In the genomic region with DNA sequence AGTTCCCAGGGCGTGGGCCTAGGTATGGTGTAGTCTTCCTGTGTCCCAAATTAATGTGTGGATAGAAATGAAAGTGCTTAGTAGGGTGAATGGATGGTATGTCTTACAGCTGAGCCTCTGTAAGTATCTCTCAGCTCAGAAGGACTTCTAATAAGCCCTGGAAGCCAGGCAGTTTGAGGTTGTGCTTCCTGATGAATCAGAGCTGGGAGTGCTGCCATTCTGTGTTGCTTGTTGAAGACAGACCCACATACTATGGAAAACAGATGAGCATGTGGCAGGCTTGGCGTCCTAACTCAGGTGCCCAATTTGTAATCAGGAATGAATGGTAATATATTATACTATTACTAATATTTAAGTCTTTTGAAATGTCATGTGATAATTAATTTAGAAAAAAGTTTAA, we compare ENCODE assay signal across 16 cellular contexts.
DNase-seq lines count a peak whose midpoint lies in the region; TF ChIP-seq lines count a peak whose summit lies in the region.
"Had no signal": no experiment of that assay in that cellular context is flagged by ENCODE, and none has a peak within 500 bp of the region (broad histone marks: within the 10 kb centered on the region; RNA-seq: fewer than 3 reads in every experiment).

No MANE protein-coding gene starts in this region.

- H3F3A ChIP-seq in neural progenitor cell (ENCODE audit: low read depth): no peaks in the 10 kb centered on the region

- H3K4me1 ChIP-seq in neural progenitor cell (no peaks in the 10 kb centered on the region), OCI-LY7 (ENCODE audit: insufficient read depth, low read length, poor library complexity, severe bottlenecking) (no peaks in the 10 kb centered on the region), H9 (ENCODE audit: insufficient read depth, low read length) (no peaks in the 10 kb centered on the region), testis (no peaks in the 10 kb centered on the region)

- H3K23ac ChIP-seq in H9 (ENCODE audit: insufficient read length, low read depth, low read length): no peak overlapping the region

- CTCF ChIA-PET in BJ (lab: Yijun Ruan, JAX) (interaction anchor here (0.6 to 0.9 kb wide), 2 partner anchors 11 to 50 kb away, joined by 3 read pairs; no protein-coding TSS in a partner anchor), OCI-LY7 (lab: Charles Lee; ENCODE audit: unreplicated experiment) (no interaction called here)

- H3K4me1 Mint-ChIP-seq in neural progenitor cell (peaks cover 2% of the 10 kb centered on the region), H9 (no peaks in the 10 kb centered on the region)
- H3K4me1 Mint-ChIP-seq: stimulated activated naive B cell treated with anti-CD40 and anti-IgM and Interleukin-4, amounts not matched to agents 10 μg/mL and 1 μg/mL and 100 μg/mL, for 72 hours had no signal

- no peak overlapping the region for H3K27ac ChIP-seq in neural progenitor cell
- H3K27ac ChIP-seq in OCI-LY7 (ENCODE audit: low read depth, low read length, poor library complexity, severe bottlenecking): no peak overlapping the region
- H3K27ac ChIP-seq in H9 (ENCODE audit: insufficient read length, low read depth, low read length): no peak overlapping the region
- no peak overlapping the region for H3K27ac ChIP-seq in testis

- BruUV-seq in OCI-LY7 (replicated peaks; lab: Mats Ljungman, UMichigan): no TSS peak

- no peaks in the 10 kb centered on the region for H3K79me2 ChIP-seq in neural progenitor cell (ENCODE audit: low read depth)
- no peaks in the 10 kb centered on the region for H3K79me2 ChIP-seq in OCI-LY7 (ENCODE audit: insufficient read depth, low read depth, low read length)
- no peaks in the 10 kb centered on the region for H3K79me2 ChIP-seq in H9 (ENCODE audit: insufficient read depth, low read length)

- H2BK20ac ChIP-seq in H9 (ENCODE audit: low read depth, low read length, poor library complexity, severe bottlenecking): no peak overlapping the region

- no peak overlapping the region for H3K9ac ChIP-seq in neural progenitor cell
- H3K9ac ChIP-seq in H9 (ENCODE audit: extremely low read depth, insufficient read length, low read length): no peak overlapping the region

- H3K14ac ChIP-seq in H9 (ENCODE audit: insufficient read depth, low read length): no peak overlapping the region

- WGBS in H9 (ENCODE audit: extremely low coverage, insufficient read length, low lambda C conversion rate): no CpG with 5 or more reads among the region's 2 CpGs
- WGBS in testis, 2 donors: 91 to 95% methylated on average over 2 of the region's 2 CpGs

- no peak overlapping the region for H3K4ac ChIP-seq in H9 (ENCODE audit: low read depth, low read length)

- no peaks in the 10 kb centered on the region for H3K23me2 ChIP-seq in H9 (ENCODE audit: insufficient read length, low read depth, low read length, poor library complexity, severe bottlenecking)

- peak overlapping the region; percentile 35 for H2AFZ ChIP-seq in neural progenitor cell (replicated peaks)
- no peak overlapping the region for H2AFZ ChIP-seq in OCI-LY7 (ENCODE audit: low read length)
- H2AFZ ChIP-seq in H9 (ENCODE audit: low read length): no peak overlapping the region

- TF ChIP-seq POLR2A in testis (IDR thresholded peaks at IDR 0.05): no peak

- no peak overlapping the region for H3K18ac ChIP-seq in H9 (ENCODE audit: insufficient read length, low read depth, low read length)

- POLR2A ChIA-PET in BJ (lab: Charles Lee): no interaction called here
- POLR2A ChIA-PET in OCI-LY7 (lab: Charles Lee): no interaction called here

- no peak overlapping the region for H3K27ac Mint-ChIP-seq in neural progenitor cell
- no peak overlapping the region for H3K27ac Mint-ChIP-seq in H9
- H3K27ac Mint-ChIP-seq: CD4-positive, CD25-positive, alpha-beta regulatory T cell; stimulated activated naive B cell treated with anti-CD40 and anti-IgM and Interleukin-4, amounts not matched to agents 10 μg/mL and 1 μg/mL and 100 μg/mL, for 72 hours had no signal

- H3K27me3 Mint-ChIP-seq in neural progenitor cell (ENCODE audit: insufficient read depth, low read depth) (no peaks in the 10 kb centered on the region), H9 (ENCODE audit: low read depth) (no peaks in the 10 kb centered on the region)

- H3T11ph ChIP-seq in H9 (ENCODE audit: low read length): no peak overlapping the region

- H3K4me3 Mint-ChIP-seq in neural progenitor cell: no peak overlapping the region
- no peak overlapping the region for H3K4me3 Mint-ChIP-seq in H9
- H3K4me3 Mint-ChIP-seq: CD4-positive, CD25-positive, alpha-beta regulatory T cell; stimulated activated naive B cell treated with anti-CD40 and anti-IgM and Interleukin-4, amounts not matched to agents 10 μg/mL and 1 μg/mL and 100 μg/mL, for 72 hours had no signal

- no peaks in the 10 kb centered on the region for H4K20me1 ChIP-seq in neural progenitor cell (ENCODE audit: low read depth)
- H4K20me1 ChIP-seq in OCI-LY7 (ENCODE audit: insufficient read depth, low read length): no peaks in the 10 kb centered on the region
- no peaks in the 10 kb centered on the region for H4K20me1 ChIP-seq in H9 (ENCODE audit: control insufficient read depth, insufficient read depth, insufficient read length)

- no peaks in the 10 kb centered on the region for H3K79me1 ChIP-seq in H9 (ENCODE audit: insufficient read depth, low read depth, low read length, poor library complexity, severe bottlenecking)

- no peaks in the 10 kb centered on the region for H3K27me3 ChIP-seq in BJ (ENCODE audit: control insufficient read depth, insufficient read depth, low read length)
- no peaks in the 10 kb centered on the region for H3K27me3 ChIP-seq in neural progenitor cell
- H3K27me3 ChIP-seq in H9 (ENCODE audit: insufficient read depth, low read length): no peaks in the 10 kb centered on the region
- no peaks in the 10 kb centered on the region for H3K27me3 ChIP-seq in testis

- H3K9me3 Mint-ChIP-seq in neural progenitor cell (no peaks in the 10 kb centered on the region), H9 (no peaks in the 10 kb centered on the region)

- no peak overlapping the region for H4K91ac ChIP-seq in H9 (ENCODE audit: insufficient read length, low read depth, low read length)

- H3K9me2 ChIP-seq in OCI-LY7 (ENCODE audit: insufficient read depth, low read length): no peaks in the 10 kb centered on the region

- no peak overlapping the region for H2BK12ac ChIP-seq in H9 (ENCODE audit: insufficient read length, low read depth, low read length)

- intact Hi-C loops in OCI-LY7 (cut with micrococcal nuclease; ENCODE audit: unreplicated experiment): no loop called here
- intact Hi-C loops in testis (cut with DNase I; ENCODE audit: low total_unique reads): no loop called here

- H2BK120ac ChIP-seq in H9 (ENCODE audit: low read depth, low read length, poor library complexity, severe bottlenecking): no peak overlapping the region

- no peak overlapping the region for H4K5ac ChIP-seq in H9 (ENCODE audit: insufficient read length, low read depth, low read length)

- H3K36me3 Mint-ChIP-seq in neural progenitor cell (no peaks in the 10 kb centered on the region), H9 (ENCODE audit: insufficient read depth in 1 of 3, low read depth in 3 of 3) (no peaks in the 10 kb centered on the region)
- H3K36me3 Mint-ChIP-seq: CD4-positive, CD25-positive, alpha-beta regulatory T cell; stimulated activated naive B cell treated with anti-CD40 and anti-IgM and Interleukin-4, amounts not matched to agents 10 μg/mL and 1 μg/mL and 100 μg/mL, for 72 hours had no signal

- no peaks in the 10 kb centered on the region for H3K36me3 ChIP-seq in BJ (ENCODE audit: control insufficient read depth, insufficient read depth, low read length)
- no peaks in the 10 kb centered on the region for H3K36me3 ChIP-seq in neural progenitor cell
- no peaks in the 10 kb centered on the region for H3K36me3 ChIP-seq in OCI-LY7 (ENCODE audit: insufficient read depth, low read length)
- H3K36me3 ChIP-seq in testis (ENCODE audit: low read depth, missing control alignments): no peaks in the 10 kb centered on the region

- H2BK15ac ChIP-seq in H9 (ENCODE audit: low read depth, low read length): no peak overlapping the region

- H4K8ac ChIP-seq in H9 (replicated peaks; ENCODE audit: insufficient read length, low read depth, low read length): no peak overlapping the region

- TF ChIP-seq CTCF in BJ (IDR thresholded peaks at IDR 0.05; ENCODE audit: insufficient read depth, low read depth, low read length) (no peak), epithelial cell of esophagus (IDR thresholded peaks at IDR 0.05; ENCODE audit: insufficient read depth, low read depth, low read length, missing control alignments) (no peak), neural progenitor cell (IDR thresholded peaks at IDR 0.05) (no peak), OCI-LY7 (conservative IDR thresholded peaks at IDR 0.05; ENCODE audit: low read length) (no peak), H9 (conservative IDR thresholded peaks at IDR 0.05) (no peak), testis (IDR thresholded peaks at IDR 0.05) (no peak)

- H3K4me2 ChIP-seq in neural progenitor cell (no peak overlapping the region), OCI-LY7 (ENCODE audit: low read length) (no peak overlapping the region), H9 (ENCODE audit: insufficient read depth, insufficient read length, low read length) (no peak overlapping the region)

- DNase-seq in BJ (ENCODE audit: low read depth): peak; percentile 44
- peak; percentile 61 for DNase-seq in M059J (ENCODE audit: low read depth)
- DNase-seq in epithelial cell of esophagus (ENCODE audit: low read depth): peak; percentile 44
- DNase-seq in neural progenitor cell (ENCODE audit: low spot score): no peak
- no peak for DNase-seq in OCI-LY7 (ENCODE audit: low spot score)
- DNase-seq in H9: no peak
- DNase-seq in HuH-7 (ENCODE audit: low spot score): no peak
- no peak for DNase-seq in testis
- DNase-seq: CD4-positive, CD25-positive, alpha-beta regulatory T cell; GF-D8; KBM-7; NCI-H187; NCI-H748 treated with DMSO at 0.1 percent for 48 hours; SIG-M5; stimulated activated CD4-positive, alpha-beta T cell treated with anti-CD3 and anti-CD28 coated beads, Interleukin-4, amount 100 ng/mL, for 1 hour; stimulated activated naive B cell treated with anti-CD40 and anti-IgM and Interleukin-4, amounts not matched to agents 10 μg/mL and 1 μg/mL and 100 μg/mL, for 72 hours had no signal

- H2BK5ac ChIP-seq in H9 (ENCODE audit: insufficient read length, low read length): no peak overlapping the region

- H2AK5ac ChIP-seq in H9 (ENCODE audit: insufficient read length, low read length): no peak overlapping the region

- no peaks in the 10 kb centered on the region for H3K9me3 ChIP-seq in neural progenitor cell (ENCODE audit: low read depth)
- no peaks in the 10 kb centered on the region for H3K9me3 ChIP-seq in OCI-LY7 (ENCODE audit: low read length)
- no peaks in the 10 kb centered on the region for H3K9me3 ChIP-seq in H9 (ENCODE audit: control insufficient read depth, low read depth, low read length)
- no peaks in the 10 kb centered on the region for H3K9me3 ChIP-seq in testis

- no peak overlapping the region for H3K56ac ChIP-seq in H9 (ENCODE audit: insufficient read length, low read depth, low read length)

- no peak overlapping the region for H3K4me3 ChIP-seq in BJ (ENCODE audit: low read depth, low read length)
- H3K4me3 ChIP-seq in epithelial cell of esophagus (ENCODE audit: low read length): no peak overlapping the region
- H3K4me3 ChIP-seq in neural progenitor cell: no peak overlapping the region
- H3K4me3 ChIP-seq in OCI-LY7 (ENCODE audit: low read depth, low read length, poor library complexity, severe bottlenecking): no peak overlapping the region
- no peak overlapping the region for H3K4me3 ChIP-seq in testis

Comparison
In these comparisons a context has a peak if more than half of its experiments do, and no peak if none do; other contexts are left out.
1. DNase-seq: peak in BJ (single experiment), M059J (single experiment) and epithelial cell of esophagus (single experiment); none in neural progenitor cell (single experiment), OCI-LY7 (single experiment), H9 (single experiment), HuH-7 (single experiment) and testis (single experiment).